In the genomic region with DNA sequence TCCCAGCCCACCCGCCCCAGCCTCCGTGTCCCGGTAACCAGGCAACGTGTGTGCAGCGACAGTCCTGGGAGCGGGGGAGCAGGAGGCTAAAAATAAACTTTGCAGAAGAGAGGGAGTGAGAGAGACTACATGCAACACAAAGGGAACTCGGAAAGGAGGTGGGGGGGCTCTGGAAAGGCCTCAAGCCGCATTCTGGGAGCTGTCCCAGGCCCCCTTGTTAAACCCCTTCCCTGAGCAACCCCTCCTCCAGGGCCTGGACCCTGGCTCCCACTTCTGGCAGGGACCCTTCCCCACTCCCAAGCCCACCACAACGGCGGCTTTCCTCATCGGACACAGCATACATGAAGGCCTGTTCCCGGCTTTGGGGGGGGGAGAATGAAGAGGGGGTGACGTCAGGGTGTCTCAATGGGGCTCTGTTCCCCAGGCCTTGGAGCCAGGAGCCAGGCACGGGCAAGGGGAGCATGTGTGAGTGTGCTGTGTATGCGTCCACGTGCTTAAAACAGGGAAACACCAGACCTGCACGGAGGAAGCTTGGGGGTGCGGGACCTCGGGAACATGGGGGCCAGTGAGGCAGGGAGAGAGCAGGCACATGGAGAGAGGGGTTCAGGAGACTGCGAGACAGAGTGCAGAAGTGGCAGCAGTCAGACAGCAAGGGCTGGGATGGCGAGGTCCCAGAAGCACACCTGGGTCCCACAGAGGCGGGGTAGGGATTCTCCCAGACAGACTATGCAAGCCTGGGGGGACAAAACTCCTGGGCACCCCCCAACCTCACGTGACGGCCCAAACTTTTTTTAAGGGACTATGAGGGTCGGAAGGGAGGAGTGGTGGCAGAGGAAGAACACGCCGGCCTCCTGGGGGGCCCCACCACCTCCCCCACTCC, we compare ENCODE assay signal across 8 cellular contexts. TPM values are rescaled to one million over a fixed set of nuclear protein-coding genes. Genes with fewer than 3 reads are reported as not detected.
DNase-seq lines count a peak whose midpoint lies in the region; ATAC-seq, FAIRE-seq and TF ChIP-seq lines count a peak whose summit lies in the region.

No MANE protein-coding gene starts in this region.

- H3K4me1 ChIP-seq in A549 (peaks cover 60% of the 10 kb centered on the region), HCT116 (ENCODE audit: control insufficient read depth in 1 of 2, insufficient read depth in 2 of 2, low read length in 2 of 2) (peaks cover 25 to 47% of the 10 kb centered on the region in 2 experiments)

- peak overlapping the region; percentile 94 for H3K27ac Mint-ChIP-seq in activated T-helper 2 cell treated with anti-CD3 and anti-CD28 coated beads, Interferon-gamma antibody, Interleukin-2, Interleukin-4, amounts not matched to agents 10 μg/mL and 5 μg/mL and 100 μg/mL, durations not matched to agents 14 hours and 24 hours and 36 hours
- H3K27ac Mint-ChIP-seq in glutamatergic neuron (ENCODE audit: unreplicated experiment) (peak overlapping the region; percentile 96), osteocyte (ENCODE audit: unreplicated experiment) (peak overlapping the region; percentile 93)

- H3K27ac ChIP-seq in A549 (peak overlapping the region; percentile 94 to 96), HCT116 (ENCODE audit: low read depth, low read length) (peak overlapping the region; percentile 91)

- no peaks in the 10 kb centered on the region for H3K27me3 ChIP-seq in HCT116 (ENCODE audit: insufficient read depth, low read length)

- WGBS in A549 (ENCODE audit: missing lambda C conversion rate), result 14% methylated on average over 26 of the region's 27 CpGs

- H4K20me1 ChIP-seq in HCT116 (ENCODE audit: insufficient read depth), result peaks cover 3% of the 10 kb centered on the region; the same call in 1 of the 2 replicates

- H3K9me2 ChIP-seq in HCT116 (ENCODE audit: insufficient read depth), result no peaks in the 10 kb centered on the region

- CTCF ChIA-PET in A549 (lab: Yijun Ruan, JAX), result interaction anchor here (0.9 to 21.7 kb wide), 9 partner anchors 8 to 144 kb away, joined by 3 to 616 read pairs (median 4); a partner anchor contains a TSS
- CTCF ChIA-PET in HCT116 (lab: Charles Lee), result no interaction called here

- peak overlapping the region; percentile 92 for H3K4me2 ChIP-seq in A549
- peak overlapping the region; percentile 94 for H3K4me2 ChIP-seq in HCT116 (ENCODE audit: low read length)

- H3K27me3 Mint-ChIP-seq in activated T-helper 2 cell treated with anti-CD3 and anti-CD28 coated beads, Interferon-gamma antibody, Interleukin-2, Interleukin-4, amounts not matched to agents 10 μg/mL and 5 μg/mL and 100 μg/mL, durations not matched to agents 14 hours and 24 hours and 36 hours (ENCODE audit: low read depth), result peaks cover 7% of the 10 kb centered on the region
- H3K27me3 Mint-ChIP-seq in glutamatergic neuron (ENCODE audit: unreplicated experiment), result peaks cover 9% of the 10 kb centered on the region
- no peaks in the 10 kb centered on the region for H3K27me3 Mint-ChIP-seq in osteocyte (ENCODE audit: unreplicated experiment)

- ATAC-seq in A549, result 0 out of 6 replicates have a peak, but pooled peaks of 1 of the 2 experiments have one; percentile 0
- ATAC-seq in HCT116, result no peak
- no peak for ATAC-seq in GM18520 (IDR thresholded peaks at IDR 0.05; ENCODE audit: unreplicated experiment)
- ATAC-seq in HG03175 (IDR thresholded peaks at IDR 0.05; ENCODE audit: unreplicated experiment), result no peak

- H3K4me1 Mint-ChIP-seq in activated T-helper 2 cell treated with anti-CD3 and anti-CD28 coated beads, Interferon-gamma antibody, Interleukin-2, Interleukin-4, amounts not matched to agents 10 μg/mL and 5 μg/mL and 100 μg/mL, durations not matched to agents 14 hours and 24 hours and 36 hours (ENCODE audit: low read depth), result peaks cover 18% of the 10 kb centered on the region
- H3K4me1 Mint-ChIP-seq in glutamatergic neuron (ENCODE audit: low read depth, unreplicated experiment) (peaks cover 16% of the 10 kb centered on the region), osteocyte (ENCODE audit: unreplicated experiment) (peaks cover 47% of the 10 kb centered on the region)

- H3K79me2 ChIP-seq in HCT116 (ENCODE audit: insufficient read depth, low read length), result peaks cover 54% of the 10 kb centered on the region

- peak overlapping the region; percentile 87 for H3K9ac ChIP-seq in HCT116 (ENCODE audit: low read length)

- no peak for TF ChIP-seq POLR2A in A549 (IDR thresholded peaks at IDR 0.05; ENCODE audit: low read length)
- TF ChIP-seq POLR2A in HCT116 (IDR thresholded peaks at IDR 0.05; ENCODE audit: borderline replicate concordance, extremely low read depth, insufficient read depth, insufficient read length), result no peak

- TF ChIP-seq RAD21 in A549 (conservative IDR thresholded peaks at IDR 0.05 in 1 of 2, IDR thresholded peaks at IDR 0.05 in 1 of 2), result no peak
- no peak for TF ChIP-seq RAD21 in HCT116 (IDR thresholded peaks at IDR 0.05; ENCODE audit: low read depth)

- RAD21 ChIA-PET in HCT116 (lab: Charles Lee; ENCODE audit: low non-redundant PET in 1 of 2, low total read pairs in 2 of 2, uncharacterized antibody in 2 of 2, unreplicated experiment in 2 of 2), result no interaction called here

- H2AFZ ChIP-seq in HCT116 (ENCODE audit: low read depth, low read length, poor library complexity, severe bottlenecking), result no peak overlapping the region

- FAIRE-seq in A549 (lab: Jason Lieb, UNC), result peak; percentile 46

- H3K36me3 Mint-ChIP-seq in activated T-helper 2 cell treated with anti-CD3 and anti-CD28 coated beads, Interferon-gamma antibody, Interleukin-2, Interleukin-4, amounts not matched to agents 10 μg/mL and 5 μg/mL and 100 μg/mL, durations not matched to agents 14 hours and 24 hours and 36 hours (ENCODE audit: low read depth), result peaks cover 13% of the 10 kb centered on the region
- no peaks in the 10 kb centered on the region for H3K36me3 Mint-ChIP-seq in glutamatergic neuron (ENCODE audit: unreplicated experiment)
- H3K36me3 Mint-ChIP-seq in osteocyte (ENCODE audit: unreplicated experiment), result peaks cover 2% of the 10 kb centered on the region

- H3K9me3 Mint-ChIP-seq in activated T-helper 2 cell treated with anti-CD3 and anti-CD28 coated beads, Interferon-gamma antibody, Interleukin-2, Interleukin-4, amounts not matched to agents 10 μg/mL and 5 μg/mL and 100 μg/mL, durations not matched to agents 14 hours and 24 hours and 36 hours, result no peaks in the 10 kb centered on the region
- H3K9me3 Mint-ChIP-seq in glutamatergic neuron (ENCODE audit: unreplicated experiment) (peaks cover 12% of the 10 kb centered on the region), osteocyte (ENCODE audit: unreplicated experiment) (no peaks in the 10 kb centered on the region)

- POLR2A ChIA-PET in A549 (lab: Yijun Ruan, JAX), result interaction anchor here (3.4 kb wide), 1 partner anchor 10 kb away, joined by 28 read pairs; a partner anchor contains a TSS
- POLR2A ChIA-PET in HCT116 (lab: Charles Lee), result interaction anchor here (1.0 to 1.8 kb wide), 2 partner anchors 10 kb away, joined by 8 to 16 read pairs; a partner anchor contains a TSS

- peak overlapping the region; percentile 97 for H3K4me3 Mint-ChIP-seq in activated T-helper 2 cell treated with anti-CD3 and anti-CD28 coated beads, Interferon-gamma antibody, Interleukin-2, Interleukin-4, amounts not matched to agents 10 μg/mL and 5 μg/mL and 100 μg/mL, durations not matched to agents 14 hours and 24 hours and 36 hours (ENCODE audit: low read depth)
- H3K4me3 Mint-ChIP-seq in glutamatergic neuron (ENCODE audit: unreplicated experiment) (peak overlapping the region; percentile 94), osteocyte (ENCODE audit: unreplicated experiment) (peak overlapping the region; percentile 94)

- peak overlapping the region; percentile 94 for H3K4me3 ChIP-seq in A549
- peak overlapping the region; percentile 83 to 96 for H3K4me3 ChIP-seq in HCT116 (replicated peaks in 1 of 2; ENCODE audit: low read depth in 1 of 2, low read length in 2 of 2)

- intact Hi-C loops in HCT116 (cut with micrococcal nuclease), result no loop called here
- intact Hi-C loops in activated T-helper 2 cell treated with anti-CD3 and anti-CD28 coated beads, Interferon-gamma antibody, Interleukin-2, Interleukin-4, amounts not matched to agents 10 μg/mL and 5 μg/mL and 100 μg/mL, durations not matched to agents 14 hours and 24 hours and 36 hours (cut with micrococcal nuclease), result no loop called here

- TF ChIP-seq CTCF in A549 (IDR thresholded peaks at IDR 0.05), result no peak
- TF ChIP-seq CTCF in HCT116 (IDR thresholded peaks at IDR 0.05 in 2 of 3, conservative IDR thresholded peaks at IDR 0.05 in 1 of 3; ENCODE audit: borderline replicate concordance in 1 of 3, insufficient read depth in 1 of 3, low read depth in 2 of 3, low read length in 2 of 3), result no peak
- TF ChIP-seq CTCF in glutamatergic neuron (IDR thresholded peaks at IDR 0.05; ENCODE audit: partially characterized antibody, unreplicated experiment), result no peak
- no peak for TF ChIP-seq CTCF in osteocyte (IDR thresholded peaks at IDR 0.05)

- peaks cover 0 to 7% of the 10 kb centered on the region in 2 experiments; a peak in 2 of 4 replicates for H3K36me3 ChIP-seq in HCT116 (ENCODE audit: control insufficient read depth in 1 of 2, insufficient read depth in 2 of 2, low read length in 2 of 2)

- H3K9me3 ChIP-seq in A549 (no peaks in the 10 kb centered on the region), HCT116 (ENCODE audit: control insufficient read depth in 1 of 2, insufficient read depth in 1 of 2, low read depth in 1 of 2, low read length in 2 of 2) (no peaks in the 10 kb centered on the region)

- BruUV-seq in HCT116 (replicated peaks; lab: Mats Ljungman, UMichigan), result TSS peak; percentile 42

- no peak for TF ChIP-seq EP300 in A549 (IDR thresholded peaks at IDR 0.05)

- peak; percentile 52 to 59 for DNase-seq in A549 (ENCODE audit: low read depth in 1 of 2, low spot score in 1 of 2)
- DNase-seq in HCT116 (ENCODE audit: low read depth, low spot score), result no peak
- no peak for DNase-seq in activated T-helper 2 cell treated with anti-CD3 and anti-CD28 coated beads, Interferon-gamma antibody, Interleukin-2, Interleukin-4, amounts not matched to agents 10 μg/mL and 5 μg/mL and 100 μg/mL, durations not matched to agents 14 hours and 24 hours and 36 hours (ENCODE audit: low spot score)
- no peak for DNase-seq in glutamatergic neuron
- no peak for DNase-seq in osteocyte (ENCODE audit: extremely low spot score, unreplicated experiment)
- DNase-seq in NCI-H748 treated with DMSO at 0.1 percent for 48 hours (lab: John Stamatoyannopoulos, UW), result no peak

RNA-seq across cellular contexts. Expression of a gene that starts 2.3 kb away (rescaled TPM):
- 71.9 and 103 TPM in 2 replicates for polyA plus RNA-seq in A549 (2011; rRNA removed)
- 115 and 150 TPM in 2 replicates for polyA plus RNA-seq in A549 (2012; cell fraction: cytosol; rRNA removed)
- 307 and 352 TPM in 2 replicates for polyA plus RNA-seq in A549 (2012; cell fraction: nucleus; rRNA removed)
- 107 to 123 TPM (median 120 TPM) in 3 replicates for polyA plus RNA-seq in A549 (2017; fragmentation: RNase III; extraction: RNeasy Plus Mini Kit Qiagen cat#74134 plus additional on column Dnase treatment)
- 113 and 120 TPM in 2 replicates for polyA minus RNA-seq in A549 (2011; rRNA and poly(A)+ RNA removed)
- total RNA-seq in HCT116 (2021; ENCODE audit: unreplicated experiment), result 96.1 TPM
- 55.7 and 62.1 TPM in 2 replicates for polyA plus RNA-seq in HCT116 (2012)
- 58.4 and 59.1 TPM in 2 replicates for total RNA-seq in activated T-helper 2 cell treated with anti-CD3 and anti-CD28 coated beads, Interferon-gamma antibody, Interleukin-2, Interleukin-4, amounts not matched to agents 10 μg/mL and 5 μg/mL and 100 μg/mL, durations not matched to agents 14 hours and 24 hours and 36 hours
- 28.0 TPM for total RNA-seq in glutamatergic neuron (ENCODE audit: unreplicated experiment)
- 66.8 and 75.3 TPM in 2 replicates for total RNA-seq in osteocyte

RNA-seq across cellular contexts. Expression of a gene that starts 10.2 kb away (rescaled TPM):
- 55.2 and 79.7 TPM in 2 replicates for polyA plus RNA-seq in A549 (2011; rRNA removed)
- polyA plus RNA-seq in A549 (2012; cell fraction: cytosol; rRNA removed), result 82.6 and 118 TPM in 2 replicates
- polyA plus RNA-seq in A549 (2012; cell fraction: nucleus; rRNA removed), result 80.7 and 99.8 TPM in 2 replicates
- 81.0 to 85.1 TPM (median 84.0 TPM) in 3 replicates for polyA plus RNA-seq in A549 (2017; fragmentation: RNase III; extraction: RNeasy Plus Mini Kit Qiagen cat#74134 plus additional on column Dnase treatment)
- 69.2 and 87.0 TPM in 2 replicates for polyA minus RNA-seq in A549 (2011; rRNA and poly(A)+ RNA removed)
- 57.2 TPM for total RNA-seq in HCT116 (2021; ENCODE audit: unreplicated experiment)
- 58.8 and 65.6 TPM in 2 replicates for polyA plus RNA-seq in HCT116 (2012)
- 48.0 and 52.4 TPM in 2 replicates for total RNA-seq in activated T-helper 2 cell treated with anti-CD3 and anti-CD28 coated beads, Interferon-gamma antibody, Interleukin-2, Interleukin-4, amounts not matched to agents 10 μg/mL and 5 μg/mL and 100 μg/mL, durations not matched to agents 14 hours and 24 hours and 36 hours
- total RNA-seq in glutamatergic neuron (ENCODE audit: unreplicated experiment), result 83.2 TPM
- total RNA-seq in osteocyte, result 45.4 and 52.3 TPM in 2 replicates

RNA-seq across cellular contexts. Expression of a gene that starts 16.4 kb away (rescaled TPM):
- polyA plus RNA-seq in A549 (2011; rRNA removed) (7.2 and 7.7 TPM in 2 replicates), A549 (2017; fragmentation: RNase III; extraction: RNeasy Plus Mini Kit Qiagen cat#74134 plus additional on column Dnase treatment) (46.8 to 56.4 TPM (median 53.1 TPM) in 3 replicates)
- polyA plus RNA-seq in A549 (2012; cell fraction: cytosol; rRNA removed), result 26.8 and 35.8 TPM in 2 replicates
- polyA plus RNA-seq in A549 (2012; cell fraction: nucleus; rRNA removed), result 69.9 and 100.0 TPM in 2 replicates
- 7.0 and 11.0 TPM in 2 replicates for polyA minus RNA-seq in A549 (2011; rRNA and poly(A)+ RNA removed)
- total RNA-seq in HCT116 (2021; ENCODE audit: unreplicated experiment) (52.0 TPM), glutamatergic neuron (ENCODE audit: unreplicated experiment) (150 TPM), osteocyte (115 and 122 TPM in 2 replicates)
- polyA plus RNA-seq in HCT116 (2012), result 43.4 and 44.2 TPM in 2 replicates
- 68.3 and 69.3 TPM in 2 replicates for total RNA-seq in activated T-helper 2 cell treated with anti-CD3 and anti-CD28 coated beads, Interferon-gamma antibody, Interleukin-2, Interleukin-4, amounts not matched to agents 10 μg/mL and 5 μg/mL and 100 μg/mL, durations not matched to agents 14 hours and 24 hours and 36 hours

RNA-seq across cellular contexts. Expression of a gene that starts 32.5 kb away (rescaled TPM):
- 7.1 and 8.7 TPM in 2 replicates for polyA plus RNA-seq in A549 (2011; rRNA removed)
- 5.9 and 8.4 TPM in 2 replicates for polyA plus RNA-seq in A549 (2012; cell fraction: cytosol; rRNA removed)
- 9.9 and 14.4 TPM in 2 replicates for polyA plus RNA-seq in A549 (2012; cell fraction: nucleus; rRNA removed)
- 12.2 to 12.9 TPM (median 12.6 TPM) in 3 replicates for polyA plus RNA-seq in A549 (2017; fragmentation: RNase III; extraction: RNeasy Plus Mini Kit Qiagen cat#74134 plus additional on column Dnase treatment)
- polyA minus RNA-seq in A549 (2011; rRNA and poly(A)+ RNA removed), result 22.7 and 24.7 TPM in 2 replicates
- total RNA-seq in HCT116 (2021; ENCODE audit: unreplicated experiment), result 13.1 TPM
- 7.1 TPM in 2 replicates for polyA plus RNA-seq in HCT116 (2012)
- 17.3 and 18.4 TPM in 2 replicates for total RNA-seq in activated T-helper 2 cell treated with anti-CD3 and anti-CD28 coated beads, Interferon-gamma antibody, Interleukin-2, Interleukin-4, amounts not matched to agents 10 μg/mL and 5 μg/mL and 100 μg/mL, durations not matched to agents 14 hours and 24 hours and 36 hours
- 12.0 TPM for total RNA-seq in glutamatergic neuron (ENCODE audit: unreplicated experiment)
- total RNA-seq in osteocyte, result 9.9 and 11.9 TPM in 2 replicates

RNA-seq across cellular contexts. Expression of a gene that starts 35.1 kb away (rescaled TPM):
- polyA plus RNA-seq in A549 (2011; rRNA removed) (30.8 and 37.9 TPM in 2 replicates), A549 (2017; fragmentation: RNase III; extraction: RNeasy Plus Mini Kit Qiagen cat#74134 plus additional on column Dnase treatment) (39.7 to 54.1 TPM (median 43.2 TPM) in 3 replicates)
- polyA plus RNA-seq in A549 (2012; cell fraction: cytosol; rRNA removed), result 72.8 and 91.8 TPM in 2 replicates
- 65.3 and 65.8 TPM in 2 replicates for polyA plus RNA-seq in A549 (2012; cell fraction: nucleus; rRNA removed)
- polyA minus RNA-seq in A549 (2011; rRNA and poly(A)+ RNA removed), result 29.4 and 37.6 TPM in 2 replicates
- total RNA-seq in HCT116 (2021; ENCODE audit: unreplicated experiment) (32.7 TPM), glutamatergic neuron (ENCODE audit: unreplicated experiment) (30.7 TPM), osteocyte (21.0 and 27.4 TPM in 2 replicates)
- polyA plus RNA-seq in HCT116 (2012), result 32.8 and 41.3 TPM in 2 replicates
- 32.1 and 33.6 TPM in 2 replicates for total RNA-seq in activated T-helper 2 cell treated with anti-CD3 and anti-CD28 coated beads, Interferon-gamma antibody, Interleukin-2, Interleukin-4, amounts not matched to agents 10 μg/mL and 5 μg/mL and 100 μg/mL, durations not matched to agents 14 hours and 24 hours and 36 hours

Comparison
In these comparisons a context has a peak if more than half of its experiments do, and no peak if none do; other contexts are left out.
1. DNase-seq: peak in A549 (2 of 2); none in HCT116 (single experiment), activated T-helper 2 cell treated with anti-CD3 and anti-CD28 coated beads, Interferon-gamma antibody, Interleukin-2, Interleukin-4, amounts not matched to agents 10 μg/mL and 5 μg/mL and 100 μg/mL, durations not matched to agents 14 hours and 24 hours and 36 hours (single experiment), glutamatergic neuron (single experiment), osteocyte (single experiment) and NCI-H748 treated with DMSO at 0.1 percent for 48 hours (single experiment).
2. Peak in every context shown above with its lines, with median percentiles within 50 percentile points of each other: H3K27ac Mint-ChIP-seq and H3K4me3 Mint-ChIP-seq.